ENCODE assay signal across 16 cellular contexts in the genomic region with DNA sequence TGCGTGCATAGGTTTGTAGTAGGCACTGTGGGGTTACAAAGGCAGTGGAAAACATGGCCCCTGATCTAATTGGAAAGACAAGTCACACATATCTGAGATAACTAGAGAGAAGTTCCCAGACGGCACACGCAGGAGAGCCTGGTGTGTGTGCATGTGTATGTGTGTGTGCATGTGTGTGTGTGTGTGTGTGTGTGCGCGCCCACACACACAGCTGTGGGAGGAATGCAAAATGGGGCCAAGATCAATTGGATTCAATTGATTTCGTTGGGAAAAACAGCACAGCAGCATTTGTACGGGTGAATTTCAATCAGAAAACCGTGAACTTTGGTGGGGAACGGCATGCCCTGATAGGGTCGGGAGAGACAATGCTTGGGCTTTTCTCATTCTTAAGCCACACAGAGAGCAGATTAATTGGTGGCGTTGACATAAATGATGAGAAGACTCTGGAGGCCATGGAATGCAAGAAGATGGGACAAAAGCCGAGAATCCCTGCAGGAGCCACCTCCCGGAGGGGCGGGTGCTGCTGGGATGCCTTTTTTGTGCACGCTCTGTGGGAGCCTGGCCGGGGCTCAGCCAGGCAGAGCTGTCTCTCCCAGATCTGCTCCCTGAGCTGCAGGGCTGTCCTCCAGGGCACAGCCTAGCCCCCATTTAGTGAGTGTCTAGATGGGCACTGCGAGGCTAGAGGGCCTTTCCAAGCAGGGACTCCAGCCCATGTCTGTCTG.
"Had no signal": no experiment of that assay in that cellular context is flagged by ENCODE, and none has a peak within 500 bp of the region (broad histone marks: within the 10 kb centered on the region; RNA-seq: fewer than 3 reads in every experiment).

No MANE protein-coding gene starts in this region.

- H3K27ac Mint-ChIP-seq: activated CD4-positive, alpha-beta memory T cell treated with anti-CD3 and anti-CD28 coated beads, Interleukin-2, amount 10 ng/mL, durations not matched to agents 7 days and 5 days; activated CD4-positive, alpha-beta T cell treated with anti-CD3 and anti-CD28 coated beads for 36 hours; activated naive CD8-positive, alpha-beta T cell treated with anti-CD3 and anti-CD28 coated beads, Interleukin-2, amount 10 ng/mL, durations not matched to agents 7 days and 5 days; activated T-cell treated with anti-CD3 and anti-CD28 coated beads, Interleukin-2, amount 50 U/mL, for 72 hours; T-cell had no signal

- ATAC-seq: activated CD4-positive, alpha-beta T cell treated with anti-CD3 and anti-CD28 coated beads for 36 hours; activated T-cell treated with anti-CD3 and anti-CD28 coated beads, Interleukin-2, amount 50 U/mL, for 72 hours; T-cell had no signal

- H3K27ac ChIP-seq: adrenal gland, VCaP had no signal

- H3K4me3 ChIP-seq: adrenal gland had no signal

- H3K4me1 Mint-ChIP-seq: activated CD4-positive, alpha-beta memory T cell treated with anti-CD3 and anti-CD28 coated beads, Interleukin-2, amount 10 ng/mL, durations not matched to agents 7 days and 5 days; activated CD4-positive, alpha-beta T cell treated with anti-CD3 and anti-CD28 coated beads for 36 hours; activated naive CD8-positive, alpha-beta T cell treated with anti-CD3 and anti-CD28 coated beads, Interleukin-2, amount 10 ng/mL, durations not matched to agents 7 days and 5 days; T-cell had no signal

- H3K4me1 ChIP-seq: adrenal gland had no signal

- H3K27me3 ChIP-seq: adrenal gland had no signal

- H3K27me3 Mint-ChIP-seq: activated CD4-positive, alpha-beta memory T cell treated with anti-CD3 and anti-CD28 coated beads, Interleukin-2, amount 10 ng/mL, durations not matched to agents 7 days and 5 days had no signal

- H3K36me3 Mint-ChIP-seq: activated naive CD8-positive, alpha-beta T cell treated with anti-CD3 and anti-CD28 coated beads, Interleukin-2, amount 10 ng/mL, durations not matched to agents 7 days and 5 days; T-cell had no signal

- H3K4me3 Mint-ChIP-seq: activated CD4-positive, alpha-beta memory T cell treated with anti-CD3 and anti-CD28 coated beads, Interleukin-2, amount 10 ng/mL, durations not matched to agents 7 days and 5 days; activated CD4-positive, alpha-beta T cell treated with anti-CD3 and anti-CD28 coated beads for 36 hours; activated naive CD8-positive, alpha-beta T cell treated with anti-CD3 and anti-CD28 coated beads, Interleukin-2, amount 10 ng/mL, durations not matched to agents 7 days and 5 days; activated T-cell treated with anti-CD3 and anti-CD28 coated beads, Interleukin-2, amount 50 U/mL, for 72 hours; T-cell had no signal

- H3K9me3 Mint-ChIP-seq: activated CD4-positive, alpha-beta memory T cell treated with anti-CD3 and anti-CD28 coated beads, Interleukin-2, amount 10 ng/mL, durations not matched to agents 7 days and 5 days; activated naive CD8-positive, alpha-beta T cell treated with anti-CD3 and anti-CD28 coated beads, Interleukin-2, amount 10 ng/mL, durations not matched to agents 7 days and 5 days; activated T-cell treated with anti-CD3 and anti-CD28 coated beads, Interleukin-2, amount 50 U/mL, for 72 hours; T-cell had no signal

- H3K36me3 ChIP-seq: adrenal gland had no signal

- H3K9me3 ChIP-seq: adrenal gland had no signal

- DNase-seq: activated CD4-positive, alpha-beta memory T cell treated with anti-CD3 and anti-CD28 coated beads, Interleukin-2, amount 10 ng/mL, durations not matched to agents 7 days and 5 days; activated CD4-positive, alpha-beta T cell treated with anti-CD3 and anti-CD28 coated beads for 36 hours; activated CD4-positive, alpha-beta T cell treated with anti-CD3 and anti-CD28 coated beads, Interleukin-2, amount 50 U/mL, for 1 hour; activated naive CD4-positive, alpha-beta T cell treated with anti-CD3 and anti-CD28 coated beads, Interleukin-2, amount 50 U/mL, for 16 hours; activated naive CD8-positive, alpha-beta T cell treated with anti-CD3 and anti-CD28 coated beads, Interleukin-2, amount 10 ng/mL, durations not matched to agents 7 days and 5 days; activated T-cell treated with anti-CD3 and anti-CD28 coated beads for 4 hours; activated T-cell treated with anti-CD3 and anti-CD28 coated beads, Interleukin-2, amount 50 U/mL, for 72 hours; adrenal gland; MM.1S; NCI-H1105 treated with DMSO at 0.1 percent for 48 hours; NCI-H1436 treated with DMSO at 0.1 percent for 48 hours; NCI-H187; NCI-H2081; SIG-M5; T-cell had no signal
